In the genomic region with DNA sequence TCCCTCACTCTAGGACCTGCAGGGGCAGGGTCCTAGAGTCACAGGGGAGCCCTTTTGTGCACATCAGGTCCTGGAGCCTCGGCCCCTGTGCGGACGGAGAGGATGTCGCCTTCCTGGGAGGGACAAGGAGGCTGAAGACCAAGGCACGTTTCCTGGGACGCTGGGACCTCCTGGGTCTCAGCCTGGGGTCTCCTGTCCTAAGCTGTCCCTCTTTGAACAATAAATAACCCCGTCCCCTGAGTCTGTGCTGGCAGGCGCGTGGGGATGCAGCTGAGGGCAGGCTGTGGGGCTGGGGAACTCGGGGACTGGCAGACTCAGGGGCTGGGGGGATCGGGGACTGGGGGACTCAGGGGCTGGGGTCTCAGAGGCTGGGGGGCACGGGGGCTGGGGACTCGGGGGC, we compare ENCODE assay signal across 16 cellular contexts. TPM values are rescaled to one million over a fixed set of nuclear protein-coding genes. Genes with fewer than 3 reads are reported as not detected.
DNase-seq lines count a peak whose midpoint lies in the region; ATAC-seq and TF ChIP-seq lines count a peak whose summit lies in the region.
"Had no signal": no experiment of that assay in that cellular context is flagged by ENCODE, and none has a peak within 500 bp of the region (broad histone marks: within the 10 kb centered on the region; RNA-seq: fewer than 3 reads in every experiment).

No MANE protein-coding gene starts in this region.

- H3K79me1 ChIP-seq in H9 (ENCODE audit: insufficient read depth, low read depth, low read length, poor library complexity, severe bottlenecking), result no peaks in the 10 kb centered on the region

- no peak overlapping the region for H3K14ac ChIP-seq in H9 (ENCODE audit: insufficient read depth, low read length)

- intact Hi-C loops in activated naive CD4-positive, alpha-beta T cell treated with anti-CD3 and anti-CD28 coated beads for 36 hours (cut with micrococcal nuclease), result no loop called here
- intact Hi-C loops in testis (cut with DNase I; ENCODE audit: low total_unique reads), result no loop called here

- no CpG with 5 or more reads among the region's 13 CpGs for WGBS in H9 (ENCODE audit: extremely low coverage, insufficient read length, low lambda C conversion rate)
- 88 to 89% methylated on average over 7 to 9 of the region's 13 CpGs for WGBS in testis, 2 donors

- no peaks in the 10 kb centered on the region for H3K36me3 ChIP-seq in BE2C
- no peaks in the 10 kb centered on the region for H3K36me3 ChIP-seq in testis (ENCODE audit: low read depth, missing control alignments)
- H3K36me3 ChIP-seq: HAP-1 had no signal

- no peak overlapping the region for H3K4me3 Mint-ChIP-seq in activated naive CD4-positive, alpha-beta T cell treated with anti-CD3 and anti-CD28 coated beads, Interleukin-2, amount 10 ng/mL, durations not matched to agents 7 days and 5 days
- H3K4me3 Mint-ChIP-seq in activated naive CD4-positive, alpha-beta T cell treated with anti-CD3 and anti-CD28 coated beads for 36 hours, result no peak overlapping the region
- no peak overlapping the region for H3K4me3 Mint-ChIP-seq in H9
- H3K4me3 Mint-ChIP-seq: CD4-positive, alpha-beta T cell had no signal

- no peak overlapping the region for H2BK20ac ChIP-seq in H9 (ENCODE audit: low read depth, low read length, poor library complexity, severe bottlenecking)

- TF ChIP-seq CTCF in BE2C (IDR thresholded peaks at IDR 0.05; ENCODE audit: low read depth, low read length), result no peak
- TF ChIP-seq CTCF in H9 (conservative IDR thresholded peaks at IDR 0.05), result no peak
- TF ChIP-seq CTCF in testis (IDR thresholded peaks at IDR 0.05), result no peak

- H3K27me3 ChIP-seq in BE2C (no peaks in the 10 kb centered on the region), H9 (ENCODE audit: insufficient read depth, low read length) (no peaks in the 10 kb centered on the region), testis (no peaks in the 10 kb centered on the region)

- no peaks in the 10 kb centered on the region for H4K20me1 ChIP-seq in H9 (ENCODE audit: control insufficient read depth, insufficient read depth, insufficient read length)

- no peaks in the 10 kb centered on the region for H3K4me1 Mint-ChIP-seq in activated naive CD4-positive, alpha-beta T cell treated with anti-CD3 and anti-CD28 coated beads, Interleukin-2, amount 10 ng/mL, durations not matched to agents 7 days and 5 days
- H3K4me1 Mint-ChIP-seq in activated naive CD4-positive, alpha-beta T cell treated with anti-CD3 and anti-CD28 coated beads for 36 hours (ENCODE audit: low read depth), result no peaks in the 10 kb centered on the region
- H3K4me1 Mint-ChIP-seq in H9, result peaks cover 0 to under 1% of the 10 kb centered on the region in 2 experiments; a peak in 2 of 4 replicates

- no peak overlapping the region for H2BK5ac ChIP-seq in H9 (ENCODE audit: insufficient read length, low read length)

- no peak overlapping the region for H3K4me2 ChIP-seq in H9 (ENCODE audit: insufficient read depth, insufficient read length, low read length)

- no peak for TF ChIP-seq POLR2A in testis (IDR thresholded peaks at IDR 0.05)

- no peak overlapping the region for H3K27ac Mint-ChIP-seq in activated naive CD4-positive, alpha-beta T cell treated with anti-CD3 and anti-CD28 coated beads, Interleukin-2, amount 10 ng/mL, durations not matched to agents 7 days and 5 days
- H3K27ac Mint-ChIP-seq in activated naive CD4-positive, alpha-beta T cell treated with anti-CD3 and anti-CD28 coated beads for 36 hours, result no peak overlapping the region
- H3K27ac Mint-ChIP-seq in H9, result no peak overlapping the region
- H3K27ac Mint-ChIP-seq: CD4-positive, alpha-beta T cell had no signal

- no peak overlapping the region for H3K23ac ChIP-seq in H9 (ENCODE audit: insufficient read length, low read depth, low read length)

- H3K27me3 Mint-ChIP-seq in activated naive CD4-positive, alpha-beta T cell treated with anti-CD3 and anti-CD28 coated beads, Interleukin-2, amount 10 ng/mL, durations not matched to agents 7 days and 5 days, result peaks cover 15% of the 10 kb centered on the region
- peaks cover 11% of the 10 kb centered on the region for H3K27me3 Mint-ChIP-seq in activated naive CD4-positive, alpha-beta T cell treated with anti-CD3 and anti-CD28 coated beads for 36 hours (ENCODE audit: low read depth)
- H3K27me3 Mint-ChIP-seq in H9 (ENCODE audit: low read depth), result no peaks in the 10 kb centered on the region; the same call in 1 of the 2 replicates

- H3K36me3 Mint-ChIP-seq in activated naive CD4-positive, alpha-beta T cell treated with anti-CD3 and anti-CD28 coated beads, Interleukin-2, amount 10 ng/mL, durations not matched to agents 7 days and 5 days, result no peaks in the 10 kb centered on the region
- H3K36me3 Mint-ChIP-seq in activated naive CD4-positive, alpha-beta T cell treated with anti-CD3 and anti-CD28 coated beads for 36 hours (ENCODE audit: low read depth), result no peaks in the 10 kb centered on the region
- H3K36me3 Mint-ChIP-seq in H9 (ENCODE audit: insufficient read depth in 1 of 3, low read depth in 3 of 3), result no peaks in the 10 kb centered on the region

- H3K18ac ChIP-seq in H9 (ENCODE audit: insufficient read length, low read depth, low read length), result no peak overlapping the region

- no peak overlapping the region for H4K91ac ChIP-seq in H9 (ENCODE audit: insufficient read length, low read depth, low read length)

- DNase-seq in activated naive CD4-positive, alpha-beta T cell treated with anti-CD3 and anti-CD28 coated beads, Interleukin-2, amount 10 ng/mL, durations not matched to agents 7 days and 5 days, result peak; percentile 2
- no peak for DNase-seq in activated naive CD4-positive, alpha-beta T cell treated with anti-CD3 and anti-CD28 coated beads for 36 hours
- DNase-seq in BE2C (peak; percentile 4), H9 (peak; percentile 20), testis (peak; percentile 8)
- DNase-seq: ACHN, C1 segment of cervical spinal cord, Calu3, DMS 273 treated with DMSO at 0.1 percent for 48 hours, GOT3 had no signal

- H3K56ac ChIP-seq in H9 (ENCODE audit: insufficient read length, low read depth, low read length), result no peak overlapping the region

- no peak overlapping the region for H3K9ac ChIP-seq in H9 (ENCODE audit: extremely low read depth, insufficient read length, low read length)

- H3K4me1 ChIP-seq in BE2C (no peaks in the 10 kb centered on the region), H9 (ENCODE audit: insufficient read depth, low read length) (no peaks in the 10 kb centered on the region), testis (no peaks in the 10 kb centered on the region)
- H3K4me1 ChIP-seq: HAP-1 had no signal

- ATAC-seq in GM18520 (IDR thresholded peaks at IDR 0.05; ENCODE audit: unreplicated experiment) (no peak), HG03565 (IDR thresholded peaks at IDR 0.05; ENCODE audit: unreplicated experiment) (no peak)

- H2AK5ac ChIP-seq in H9 (ENCODE audit: insufficient read length, low read length), result no peak overlapping the region

- no peaks in the 10 kb centered on the region for H3K9me3 Mint-ChIP-seq in activated naive CD4-positive, alpha-beta T cell treated with anti-CD3 and anti-CD28 coated beads, Interleukin-2, amount 10 ng/mL, durations not matched to agents 7 days and 5 days
- H3K9me3 Mint-ChIP-seq in activated naive CD4-positive, alpha-beta T cell treated with anti-CD3 and anti-CD28 coated beads for 36 hours, result no peaks in the 10 kb centered on the region
- H3K9me3 Mint-ChIP-seq in H9, result peaks cover 2 to 7% of the 10 kb centered on the region in 2 experiments; a peak in 3 of 5 replicates

- no peak overlapping the region for H2BK15ac ChIP-seq in H9 (ENCODE audit: low read depth, low read length)

- no peak overlapping the region for H3T11ph ChIP-seq in H9 (ENCODE audit: low read length)

- H2BK120ac ChIP-seq in H9 (ENCODE audit: low read depth, low read length, poor library complexity, severe bottlenecking), result no peak overlapping the region

- H3K27ac ChIP-seq in H9 (ENCODE audit: insufficient read length, low read depth, low read length) (no peak overlapping the region), testis (no peak overlapping the region)

- no peak overlapping the region for H2BK12ac ChIP-seq in H9 (ENCODE audit: insufficient read length, low read depth, low read length)

- no peaks in the 10 kb centered on the region for H3K9me3 ChIP-seq in BE2C
- H3K9me3 ChIP-seq in H9 (ENCODE audit: control insufficient read depth, low read depth, low read length), result no peaks in the 10 kb centered on the region
- H3K9me3 ChIP-seq in testis, result no peaks in the 10 kb centered on the region
- H3K9me3 ChIP-seq: HAP-1 had no signal

- H3K23me2 ChIP-seq in H9 (ENCODE audit: insufficient read length, low read depth, low read length, poor library complexity, severe bottlenecking), result no peaks in the 10 kb centered on the region

- H3K4me3 ChIP-seq in BE2C (ENCODE audit: low read depth, low read length) (no peak overlapping the region), testis (no peak overlapping the region)
- H3K4me3 ChIP-seq: HAP-1 had no signal

- CTCF ChIA-PET in activated naive CD4-positive, alpha-beta T cell treated with anti-CD3 and anti-CD28 coated beads, Interleukin-2, amount 10 ng/mL, durations not matched to agents 7 days and 5 days (lab: Charles Lee), result no interaction called here
- CTCF ChIA-PET in activated naive CD4-positive, alpha-beta T cell treated with anti-CD3 and anti-CD28 coated beads for 36 hours (lab: Charles Lee), result no interaction called here

- no peak overlapping the region for H2AFZ ChIP-seq in H9 (ENCODE audit: low read length)

- H3K4ac ChIP-seq in H9 (ENCODE audit: low read depth, low read length), result no peak overlapping the region

- no peak overlapping the region for H4K8ac ChIP-seq in H9 (replicated peaks; ENCODE audit: insufficient read length, low read depth, low read length)

- no peak overlapping the region for H4K5ac ChIP-seq in H9 (ENCODE audit: insufficient read length, low read depth, low read length)

- H3K79me2 ChIP-seq in H9 (ENCODE audit: insufficient read depth, low read length), result no peaks in the 10 kb centered on the region

RNA-seq across cellular contexts. Expression of a gene that starts 31.1 kb away (rescaled TPM):
- not detected for total RNA-seq in activated naive CD4-positive, alpha-beta T cell treated with anti-CD3 and anti-CD28 coated beads for 36 hours
- polyA plus RNA-seq in BE2C (2012; ENCODE audit: insufficient read depth, insufficient read length, low read depth), result not detected
- total RNA-seq in H9 (2021) (not detected in 2 replicates), testis (not detected)
- 2.5 TPM for polyA plus RNA-seq in testis (ENCODE audit: insufficient read depth, low read depth, low replicate concordance)
- total RNA-seq: A172; CD4-positive, alpha-beta T cell; G401 had no signal

RNA-seq across cellular contexts. Expression of a gene that starts 46.7 kb away (rescaled TPM):
- not detected for total RNA-seq in activated naive CD4-positive, alpha-beta T cell treated with anti-CD3 and anti-CD28 coated beads for 36 hours
- polyA plus RNA-seq in BE2C (2012; ENCODE audit: insufficient read depth, insufficient read length, low read depth), result not detected
- not detected in 2 replicates for total RNA-seq in H9 (2021)
- total RNA-seq in testis, result 10 to 100 TPM; 13.9 to 19.0 TPM
- polyA plus RNA-seq in testis (ENCODE audit: insufficient read depth, low read depth, low replicate concordance), result 11.8 TPM
- total RNA-seq: A172; Calu3; CD4-positive, alpha-beta T cell; G401 had no signal

RNA-seq across cellular contexts. Expression of a gene that starts 46.7 kb away (rescaled TPM):
- total RNA-seq in activated naive CD4-positive, alpha-beta T cell treated with anti-CD3 and anti-CD28 coated beads for 36 hours, result not detected
- polyA plus RNA-seq in BE2C (2012; ENCODE audit: insufficient read depth, insufficient read length, low read depth), result not detected
- not detected in 2 replicates for total RNA-seq in H9 (2021)
- under 1 TPM in 1 of 2 donors, not detected in 1; 0.47 TPM for total RNA-seq in testis
- polyA plus RNA-seq in testis (ENCODE audit: insufficient read depth, low read depth, low replicate concordance), result 1.6 TPM
- total RNA-seq: A172; Calu3; CD4-positive, alpha-beta T cell; G401 had no signal

Comparison
In these comparisons a context has a peak if more than half of its experiments do, and no peak if none do; other contexts are left out.
1. RNA of a gene that starts 46.7 kb away (total RNA-seq): 13.9 to 19.0 TPM in testis; not detected in activated naive CD4-positive, alpha-beta T cell treated with anti-CD3 and anti-CD28 coated beads for 36 hours and not detected in H9; every median in the first group is over 10 times any median in the second.